Comparison of ENCODE assay signal across 9 cellular contexts in genomic region chr17:82881900-82882714, GRCh38. TPM values are rescaled to one million over a fixed set of nuclear protein-coding genes. Genes with fewer than 3 reads are reported as not detected.
DNase-seq lines count a peak whose midpoint lies in the region; ATAC-seq and TF ChIP-seq lines count a peak whose summit lies in the region.
"Had no signal": no experiment of that assay in that cellular context is flagged by ENCODE, and none has a peak within 500 bp of the region (broad histone marks: within the 10 kb centered on the region; RNA-seq: fewer than 3 reads in every experiment).

No MANE protein-coding gene starts in this region.

- peaks cover 0 to 10% of the 10 kb centered on the region in 2 donors for H3K36me3 ChIP-seq in gastroesophageal sphincter
- H3K36me3 ChIP-seq in SJCRH30: peaks cover 17% of the 10 kb centered on the region; the same call in 1 of the 2 replicates

- H3K27ac Mint-ChIP-seq in T-helper 17 cell: peak overlapping the region; percentile 96
- H3K27ac Mint-ChIP-seq: memory B cell had no signal

- H3K27me3 ChIP-seq in gastroesophageal sphincter (no peaks in the 10 kb centered on the region), SJCRH30 (no peaks in the 10 kb centered on the region)

- H3K4me1 Mint-ChIP-seq in T-helper 17 cell: peaks cover 60% of the 10 kb centered on the region

- TF ChIP-seq POLR2A in gastroesophageal sphincter (IDR thresholded peaks at IDR 0.05): no peak

- no peak for TF ChIP-seq EP300 in gastroesophageal sphincter (IDR thresholded peaks at IDR 0.05)

- H3K27ac ChIP-seq in gastroesophageal sphincter (peak overlapping the region in 3 of 4 donors; percentile 64 to 69 (median 66)), SJCRH30 (no peak overlapping the region)

- WGBS in gastroesophageal sphincter (ENCODE audit: low coverage in 1 of 2), 2 donors: 40 to 61% methylated on average over 2 to 6 of the region's 17 CpGs

- intact Hi-C loops in posterior vena cava (cut with DNase I): no loop called here

- no peak for TF ChIP-seq CTCF in gastroesophageal sphincter (IDR thresholded peaks at IDR 0.05)

- peaks cover 6% of the 10 kb centered on the region for H3K36me3 Mint-ChIP-seq in T-helper 17 cell (ENCODE audit: low read depth)

- no peak for ATAC-seq in T-helper 17 cell
- ATAC-seq in gastroesophageal sphincter: peak; percentile 84
- ATAC-seq in GM21367 (IDR thresholded peaks at IDR 0.05; ENCODE audit: unreplicated experiment): no peak
- no peak for ATAC-seq in HG03175 (IDR thresholded peaks at IDR 0.05; ENCODE audit: unreplicated experiment)

- H3K4me1 ChIP-seq in gastroesophageal sphincter: peaks cover 0 to 82% (median 18%) of the 10 kb centered on the region in 3 donors
- H3K4me1 ChIP-seq in SJCRH30: peaks cover 15% of the 10 kb centered on the region

- no peaks in the 10 kb centered on the region for H3K9me3 ChIP-seq in T-helper 17 cell (ENCODE audit: control insufficient read depth, low read length, poor library complexity, severe bottlenecking)
- H3K9me3 ChIP-seq in gastroesophageal sphincter: no peaks in the 10 kb centered on the region
- H3K9me3 ChIP-seq in SJCRH30 (replicated peaks): no peaks in the 10 kb centered on the region

- DNase-seq in CD1c-positive myeloid dendritic cell (ENCODE audit: extremely low spot score): peak; percentile 61
- DNase-seq in T-helper 17 cell: no peak
- DNase-seq in posterior vena cava (ENCODE audit: low spot score): peak; percentile 90
- DNase-seq in NCI-H345 treated with DMSO at 0.1 percent for 48 hours (lab: John Stamatoyannopoulos, UW; ENCODE audit: unreplicated experiment): no peak
- DNase-seq in SJCRH30: no peak

- H3K4me3 Mint-ChIP-seq in T-helper 17 cell: peak overlapping the region; percentile 88
- H3K4me3 Mint-ChIP-seq: memory B cell had no signal

- no peaks in the 10 kb centered on the region for H3K27me3 Mint-ChIP-seq in T-helper 17 cell
- H3K27me3 Mint-ChIP-seq: memory B cell had no signal

- H3K4me3 ChIP-seq in gastroesophageal sphincter: no peak overlapping the region
- no peak overlapping the region for H3K4me3 ChIP-seq in SJCRH30

RNA-seq across cellular contexts. Expression of gene ZNF750, which starts 42.3 kb away (rescaled TPM):
- total RNA-seq in T-helper 17 cell (not detected), gastroesophageal sphincter (1 to 10 TPM in 2 of 4 donors, under 1 TPM in 1, not detected in 1; 0.46 to 1.6 (median 1.1) TPM), posterior vena cava (not detected)
- not detected in 2 replicates for total RNA-seq in SJCRH30 (2014; rRNA removed; shearing (Covaris generic))

Comparison
In these comparisons a context has a peak if more than half of its experiments do, and no peak if none do; other contexts are left out.
1. DNase-seq: peak in CD1c-positive myeloid dendritic cell (single experiment) and posterior vena cava (single experiment); none in T-helper 17 cell (0 of 3), NCI-H345 treated with DMSO at 0.1 percent for 48 hours (single experiment) and SJCRH30 (0 of 2).